Comparison of ENCODE assay signal across 12 cellular contexts in genomic region chr10:123140164-123140982, GRCh38. TPM values are rescaled to one million over a fixed set of nuclear protein-coding genes. Genes with fewer than 3 reads are reported as not detected.
DNase-seq lines count a peak whose midpoint lies in the region; ATAC-seq and TF ChIP-seq lines count a peak whose summit lies in the region.
"Had no signal": no experiment of that assay in that cellular context is flagged by ENCODE, and none has a peak within 500 bp of the region (broad histone marks: within the 10 kb centered on the region; RNA-seq: fewer than 3 reads in every experiment).

No MANE protein-coding gene starts in this region.

- no peaks in the 10 kb centered on the region for H3F3A ChIP-seq in PC-3 (ENCODE audit: low read length, unreplicated experiment)

- H3K4me2 ChIP-seq in PC-3 (ENCODE audit: low read length): peak overlapping the region; percentile 88

- H3K9ac ChIP-seq in PC-3 (ENCODE audit: low read length): no peak overlapping the region

- DNase-seq in Caco-2 (peak in 1 of 2 experiments; percentile 35), PC-3 (no peak), foreskin keratinocyte (no peak), NCI-H510A (lab: John Stamatoyannopoulos, UW) (no peak), hepatic stellate cell (ENCODE audit: low spot score) (no peak), coronary artery (ENCODE audit: low spot score) (no peak)
- DNase-seq: effector CD8-positive, alpha-beta T cell; NCI-H1694 had no signal

- peak overlapping the region; percentile 69; the same call in 1 of the 2 replicates for H2AFZ ChIP-seq in PC-3 (ENCODE audit: low read length)

- H3K27ac ChIP-seq in 22Rv1 (no peak overlapping the region), PC-3 (ENCODE audit: low read length) (no peak overlapping the region), foreskin keratinocyte (no peak overlapping the region), coronary artery (no peak overlapping the region)
- H3K27ac ChIP-seq: SK-N-MC had no signal

- H3K9me3 ChIP-seq in Caco-2: no peaks in the 10 kb centered on the region
- H3K9me3 ChIP-seq in PC-3 (ENCODE audit: low read length): no peaks in the 10 kb centered on the region

- peak overlapping the region; percentile 24 for H3K4me3 ChIP-seq in Caco-2 (ENCODE audit: low read depth, low read length)
- H3K4me3 ChIP-seq in PC-3 (ENCODE audit: low read length): peak overlapping the region; percentile 66; the same call in 1 of the 2 replicates
- no peak overlapping the region for H3K4me3 ChIP-seq in coronary artery
- H3K4me3 ChIP-seq: SK-N-MC had no signal

- no peaks in the 10 kb centered on the region for H4K20me1 ChIP-seq in PC-3 (ENCODE audit: low read length)

- H3K36me3 ChIP-seq in Caco-2 (ENCODE audit: control insufficient read depth, insufficient read depth, low read length) (no peaks in the 10 kb centered on the region), PC-3 (ENCODE audit: low read depth, low read length) (no peaks in the 10 kb centered on the region)

- peaks cover 11% of the 10 kb centered on the region for H3K4me1 ChIP-seq in Caco-2
- peaks cover 6% of the 10 kb centered on the region; the same call in 1 of the 2 replicates for H3K4me1 ChIP-seq in PC-3 (ENCODE audit: insufficient read depth, low read length)
- no peaks in the 10 kb centered on the region for H3K4me1 ChIP-seq in foreskin keratinocyte

- peaks cover 7% of the 10 kb centered on the region for H3K4me1 Mint-ChIP-seq in Caco-2 (ENCODE audit: low read depth, unreplicated experiment)

- TF ChIP-seq CTCF in 22Rv1 (IDR thresholded peaks at IDR 0.05) (peak; percentile 8; the same call in 1 of the 2 replicates), Caco-2 (IDR thresholded peaks at IDR 0.05; ENCODE audit: insufficient read depth in 1 of 2, low read depth in 1 of 2, low read length in 1 of 2, severe bottlenecking in 1 of 2, unreplicated experiment in 1 of 2) (peak in 1 of 2 experiments; percentile 39), PC-3 (conservative IDR thresholded peaks at IDR 0.05; ENCODE audit: low read depth, low read length) (peak; percentile 24; the same call in 1 of the 2 replicates), foreskin keratinocyte (conservative IDR thresholded peaks at IDR 0.05) (peak; percentile 29), coronary artery (IDR thresholded peaks at IDR 0.05) (no peak)

- intact Hi-C loops in Caco-2 (cut with micrococcal nuclease; ENCODE audit: unreplicated experiment): loop anchor here (1.0 kb wide), 1 partner anchor 8 kb away; the partner anchor contains the start of gene HMX2
- intact Hi-C loops in PC-3 (cut with micrococcal nuclease): no loop called here

- no peak for ATAC-seq in PC-3
- ATAC-seq in foreskin keratinocyte: peak; percentile 15
- no peak for ATAC-seq in HG02571 (IDR thresholded peaks at IDR 0.05; ENCODE audit: unreplicated experiment)

- CTCF ChIA-PET in Caco-2 (lab: Charles Lee) (interaction anchor here (0.8 to 1.5 kb wide), 7 partner anchors 8 to 240 kb away, joined by 3 to 9 read pairs (median 5); partner anchors contain the start of gene BUB3), PC-3 (lab: Charles Lee) (no interaction called here)

- H3K27me3 ChIP-seq in Caco-2 (replicated peaks; ENCODE audit: control insufficient read depth, insufficient read depth, low read length): peaks cover 3% of the 10 kb centered on the region
- H3K27me3 ChIP-seq in PC-3 (ENCODE audit: low read length): peaks cover 66% of the 10 kb centered on the region
- H3K27me3 ChIP-seq in foreskin keratinocyte: peaks cover 100% of the 10 kb centered on the region

- no peaks in the 10 kb centered on the region for H3K9me2 ChIP-seq in PC-3 (replicated peaks; ENCODE audit: low read length)

- no peak overlapping the region for H3K27ac Mint-ChIP-seq in Caco-2 (ENCODE audit: unreplicated experiment)

- POLR2A ChIA-PET in Caco-2 (lab: Charles Lee) (interaction anchor here (0.6 to 1.0 kb wide), 3 partner anchors 8 to 14 kb away, joined by 3 read pairs; partner anchors contain the start of gene BUB3), PC-3 (lab: Charles Lee; ENCODE audit: unreplicated experiment) (no interaction called here)

- H3K9me3 Mint-ChIP-seq in Caco-2 (ENCODE audit: unreplicated experiment): no peaks in the 10 kb centered on the region

- peaks cover 10% of the 10 kb centered on the region for H3K27me3 Mint-ChIP-seq in Caco-2 (ENCODE audit: insufficient read depth, unreplicated experiment)

- peak overlapping the region; percentile 82 for H3K4me3 Mint-ChIP-seq in Caco-2 (ENCODE audit: unreplicated experiment)

- BruUV-seq in Caco-2 (replicated peaks; lab: Mats Ljungman, UMichigan) (no TSS peak), PC-3 (replicated peaks; lab: Mats Ljungman, UMichigan) (no TSS peak)

- H3K79me2 ChIP-seq in PC-3 (ENCODE audit: low read length): no peaks in the 10 kb centered on the region

- H3K36me3 Mint-ChIP-seq in Caco-2 (ENCODE audit: insufficient read depth, unreplicated experiment): no peaks in the 10 kb centered on the region

RNA-seq across cellular contexts. Expression of gene HMX3, which starts 4.6 kb away (rescaled TPM):
- total RNA-seq in Caco-2 (2022): not detected in 2 replicates
- total RNA-seq in PC-3 (2014; rRNA removed): 0.51 TPM in 1 of 2 replicates, not detected in the other
- not detected in 2 replicates for total RNA-seq in foreskin keratinocyte
- polyA plus RNA-seq in foreskin keratinocyte: not detected in 2 replicates
- total RNA-seq: liver had no signal
- polyA plus RNA-seq: liver had no signal

RNA-seq across cellular contexts. Expression of gene HMX2, which starts 7.6 kb away (rescaled TPM):
- total RNA-seq in Caco-2 (2022) (1.4 and 1.7 TPM in 2 replicates), PC-3 (2014; rRNA removed) (not detected in 2 replicates), foreskin keratinocyte (not detected in 2 replicates)
- not detected in 2 replicates for polyA plus RNA-seq in foreskin keratinocyte
- total RNA-seq: liver had no signal
- polyA plus RNA-seq: liver had no signal

RNA-seq across cellular contexts. Expression of gene BUB3, which starts 13.8 kb away (rescaled TPM):
- total RNA-seq in Caco-2 (2022): 129 and 141 TPM in 2 replicates
- 271 and 291 TPM in 2 replicates for total RNA-seq in PC-3 (2014; rRNA removed)
- total RNA-seq in foreskin keratinocyte: 158 and 174 TPM in 2 replicates
- 89.1 and 111 TPM in 2 replicates for polyA plus RNA-seq in foreskin keratinocyte
